15 cellular contexts compared by ENCODE assay signal in the genomic region with DNA sequence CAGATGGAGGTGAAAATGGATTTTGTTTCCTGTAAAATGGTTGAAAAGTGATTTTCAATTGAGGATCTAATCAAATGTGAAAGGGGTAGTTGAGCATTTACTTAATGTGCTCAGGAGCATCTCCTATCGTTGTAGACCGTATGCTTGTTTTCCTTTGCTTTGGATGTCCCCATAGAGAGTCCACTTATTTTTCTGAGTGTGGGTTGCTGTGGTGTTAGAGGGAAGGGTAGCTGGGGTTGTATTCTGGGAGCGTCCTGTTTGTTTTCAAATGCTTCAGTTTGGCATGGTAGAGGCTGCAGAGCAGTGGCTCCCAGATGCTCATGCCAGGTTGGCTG.
DNase-seq lines count a peak whose midpoint lies in the region; TF ChIP-seq lines count a peak whose summit lies in the region.
"Had no signal": no experiment of that assay in that cellular context is flagged by ENCODE, and none has a peak within 500 bp of the region (broad histone marks: within the 10 kb centered on the region; RNA-seq: fewer than 3 reads in every experiment).

No MANE protein-coding gene starts in this region.

- CTCF ChIA-PET in MCF 10A (lab: Yijun Ruan, JAX) = interaction anchor here (1.9 kb wide), 1 partner anchor 38 kb away, joined by 5 read pairs; no protein-coding TSS in a partner anchor

- H3K36me3 Mint-ChIP-seq in MCF 10A (ENCODE audit: insufficient read depth, unreplicated experiment) (no peaks in the 10 kb centered on the region), glutamatergic neuron (ENCODE audit: unreplicated experiment) (no peaks in the 10 kb centered on the region)
- H3K36me3 Mint-ChIP-seq: CD4-positive, CD25-positive, alpha-beta regulatory T cell had no signal

- H3K9me3 Mint-ChIP-seq in MCF 10A (ENCODE audit: unreplicated experiment) (peaks cover 5% of the 10 kb centered on the region), glutamatergic neuron (ENCODE audit: unreplicated experiment) (peaks cover 7% of the 10 kb centered on the region)
- H3K9me3 Mint-ChIP-seq: GM23338, H9 had no signal

- H3K4me1 Mint-ChIP-seq in MCF 10A (ENCODE audit: insufficient read depth, unreplicated experiment) (peaks cover 11% of the 10 kb centered on the region), glutamatergic neuron (ENCODE audit: low read depth, unreplicated experiment) (peaks cover 31% of the 10 kb centered on the region)
- H3K4me1 Mint-ChIP-seq: CD4-positive, CD25-positive, alpha-beta regulatory T cell; GM23338; H9 had no signal

- no peaks in the 10 kb centered on the region for H3K4me1 ChIP-seq in breast epithelium
- H3K4me1 ChIP-seq: BLaER1 had no signal

- H3K4me3 Mint-ChIP-seq in MCF 10A (ENCODE audit: unreplicated experiment) = no peak overlapping the region
- H3K4me3 Mint-ChIP-seq in glutamatergic neuron (ENCODE audit: unreplicated experiment) = no peak overlapping the region
- H3K4me3 Mint-ChIP-seq: CD4-positive, CD25-positive, alpha-beta regulatory T cell; GM23338; H9 had no signal

- H3K27me3 Mint-ChIP-seq in MCF 10A (ENCODE audit: insufficient read depth, unreplicated experiment) = no peaks in the 10 kb centered on the region
- no peaks in the 10 kb centered on the region for H3K27me3 Mint-ChIP-seq in glutamatergic neuron (ENCODE audit: unreplicated experiment)

- TF ChIP-seq CTCF in MCF 10A (IDR thresholded peaks at IDR 0.05; ENCODE audit: unreplicated experiment) = no peak
- TF ChIP-seq CTCF in breast epithelium (IDR thresholded peaks at IDR 0.05) = no peak
- no peak for TF ChIP-seq CTCF in glutamatergic neuron (IDR thresholded peaks at IDR 0.05; ENCODE audit: partially characterized antibody, unreplicated experiment)

- H3K27me3 ChIP-seq in breast epithelium = no peaks in the 10 kb centered on the region
- H3K27me3 ChIP-seq: BLaER1 had no signal

- intact Hi-C loops in MCF 10A (cut with micrococcal nuclease) (no loop called here), breast epithelium (cut with DNase I; ENCODE audit: low total_unique reads) (no loop called here)

- no peak overlapping the region for H3K4me3 ChIP-seq in breast epithelium
- H3K4me3 ChIP-seq: BLaER1, GM23338 had no signal

- TF ChIP-seq POLR2A in breast epithelium (IDR thresholded peaks at IDR 0.05) = no peak

- H3K27ac ChIP-seq in breast epithelium = no peak overlapping the region
- H3K27ac ChIP-seq: BLaER1 had no signal

- H3K27ac Mint-ChIP-seq in MCF 10A (ENCODE audit: low read depth, unreplicated experiment) = peak overlapping the region; percentile 60
- peak overlapping the region; percentile 92 for H3K27ac Mint-ChIP-seq in glutamatergic neuron (ENCODE audit: unreplicated experiment)
- H3K27ac Mint-ChIP-seq: CD4-positive, CD25-positive, alpha-beta regulatory T cell; GM23338 had no signal

- H3K9me3 ChIP-seq in breast epithelium = no peaks in the 10 kb centered on the region
- H3K9me3 ChIP-seq: BLaER1 had no signal

- H3K36me3 ChIP-seq in breast epithelium = no peaks in the 10 kb centered on the region
- H3K36me3 ChIP-seq: BLaER1 had no signal

- BruUV-seq in MCF 10A (replicated peaks; lab: Mats Ljungman, UMichigan) = no TSS peak

- DNase-seq in NCI-H1694 treated with DMSO at 0.1 percent for 48 hours (lab: John Stamatoyannopoulos, UW) (peak; percentile 49), NCI-H1694 (lab: John Stamatoyannopoulos, UW) (no peak), MCF 10A (ENCODE audit: unreplicated experiment) (no peak), breast epithelium (ENCODE audit: low spot score in 2 of 2) (no peak), glutamatergic neuron (no peak), superior temporal gyrus (ENCODE audit: extremely low spot score) (no peak)
- DNase-seq in stimulated activated CD4-positive, alpha-beta T cell treated with anti-CD3 and anti-CD28 coated beads, Interleukin-12 subunit alpha, Interleukin-12 subunit beta, amount 100 ng/mL, for 4 hours = no peak
- DNase-seq: 8988T; AML-193; CD4-positive, CD25-positive, alpha-beta regulatory T cell; DND-41; GDM1; H9 had no signal

- POLR2A ChIA-PET in MCF 10A (lab: Yijun Ruan, JAX) = no interaction called here
